26 cellular contexts compared by ENCODE assay signal in the genomic region with DNA sequence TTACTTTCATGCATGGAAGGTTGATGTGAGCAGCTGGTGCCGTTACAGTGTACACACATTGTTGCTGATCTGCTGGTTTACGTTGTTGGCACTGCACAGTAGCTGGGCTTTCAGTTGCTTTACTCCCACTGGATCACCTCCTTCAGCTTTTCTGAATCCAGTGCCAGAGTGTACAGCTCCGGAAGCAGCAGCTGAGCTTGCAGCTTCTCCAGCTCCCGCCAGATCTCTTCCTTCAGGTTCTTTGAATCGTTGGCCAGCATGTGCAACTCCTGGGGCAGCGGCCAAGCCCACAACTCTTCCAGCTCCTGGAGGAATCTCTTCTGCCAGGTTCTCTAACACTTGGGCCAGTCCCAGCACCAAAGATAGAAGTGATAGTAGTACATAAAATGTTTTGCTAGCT.
DNase-seq lines count a peak whose midpoint lies in the region; ATAC-seq and TF ChIP-seq lines count a peak whose summit lies in the region.
"Had no signal": no experiment of that assay in that cellular context is flagged by ENCODE, and none has a peak within 500 bp of the region (broad histone marks: within the 10 kb centered on the region; RNA-seq: fewer than 3 reads in every experiment).

No MANE protein-coding gene starts in this region.

- H4K20me1 ChIP-seq in GM23338 (replicated peaks; ENCODE audit: insufficient read depth) (no peaks in the 10 kb centered on the region), PC-9 (ENCODE audit: insufficient read depth) (no peaks in the 10 kb centered on the region)
- H4K20me1 ChIP-seq: BLaER1 had no signal

- no peak for DNase-seq in GM23338 (ENCODE audit: low spot score)
- DNase-seq in NCI-H446 (lab: John Stamatoyannopoulos, UW): peak; percentile 53 to 91
- no peak for DNase-seq in PC-9
- DNase-seq in occipital lobe (lab: John Stamatoyannopoulos, UW): peak; percentile 11
- DNase-seq in SW480 (ENCODE audit: low spot score): no peak
- DNase-seq in SHP77 (lab: John Stamatoyannopoulos, UW): no peak
- no peak for DNase-seq in AML-193 (lab: John Stamatoyannopoulos, UW)
- DNase-seq: BE2C; C1 segment of cervical spinal cord; CD4-positive, alpha-beta memory T cell; CD4-positive, CD25-positive, alpha-beta regulatory T cell; CD8-positive, alpha-beta memory T cell; COR-L47; DMS 273 treated with DMSO at 0.1 percent for 48 hours; DMS153; DMS53; DMS79; DND-41; EL; GDM1 had no signal

- no peak overlapping the region for H3K4me3 Mint-ChIP-seq in GM23338
- H3K4me3 Mint-ChIP-seq: CD14-positive monocyte; CD4-positive, alpha-beta memory T cell; CD4-positive, CD25-positive, alpha-beta regulatory T cell; CD8-positive, alpha-beta memory T cell had no signal

- no peaks in the 10 kb centered on the region for H3K9me3 Mint-ChIP-seq in GM23338

- no peaks in the 10 kb centered on the region for H3K27me3 Mint-ChIP-seq in GM23338 (ENCODE audit: insufficient read depth, low read depth, poor library complexity)
- H3K27me3 Mint-ChIP-seq: CD4-positive, alpha-beta memory T cell; CD4-positive, CD25-positive, alpha-beta regulatory T cell; CD8-positive, alpha-beta memory T cell had no signal

- H3K4me1 ChIP-seq in GM23338 (ENCODE audit: insufficient read depth) (no peaks in the 10 kb centered on the region), PC-9 (replicated peaks; ENCODE audit: insufficient read depth) (no peaks in the 10 kb centered on the region)
- H3K4me1 ChIP-seq: A549, BE2C, BLaER1 had no signal

- H3K4me2 ChIP-seq in GM23338: no peak overlapping the region
- H3K4me2 ChIP-seq in PC-9: no peak overlapping the region
- H3K4me2 ChIP-seq: A549, BLaER1 had no signal

- H3K4me3 ChIP-seq in GM23338: no peak overlapping the region
- H3K4me3 ChIP-seq in PC-9: no peak overlapping the region
- H3K4me3 ChIP-seq: A549, BLaER1, GM12878 had no signal

- intact Hi-C loops in PC-9 (cut with micrococcal nuclease; ENCODE audit: unreplicated experiment): no loop called here

- H3F3A ChIP-seq in GM23338 (replicated peaks; ENCODE audit: low read depth): no peaks in the 10 kb centered on the region
- no peaks in the 10 kb centered on the region for H3F3A ChIP-seq in PC-9 (ENCODE audit: insufficient read depth, low read depth)

- H3K27ac Mint-ChIP-seq in GM23338: no peak overlapping the region
- H3K27ac Mint-ChIP-seq: CD4-positive, alpha-beta memory T cell; CD4-positive, CD25-positive, alpha-beta regulatory T cell; CD8-positive, alpha-beta memory T cell had no signal

- H3K9me2 ChIP-seq in GM23338 (ENCODE audit: insufficient read depth) (no peaks in the 10 kb centered on the region), PC-9 (ENCODE audit: insufficient read depth) (no peaks in the 10 kb centered on the region)

- H3K79me2 ChIP-seq in GM23338 (replicated peaks; ENCODE audit: insufficient read depth) (no peaks in the 10 kb centered on the region), PC-9 (ENCODE audit: low read depth) (no peaks in the 10 kb centered on the region)

- H2AFZ ChIP-seq in GM23338 (peak overlapping the region; percentile 69; the same call in 1 of the 2 replicates), PC-9 (peak overlapping the region; percentile 12; the same call in 1 of the 2 replicates)

- no peaks in the 10 kb centered on the region for H3K4me1 Mint-ChIP-seq in GM23338
- H3K4me1 Mint-ChIP-seq: CD14-positive monocyte; CD4-positive, alpha-beta memory T cell; CD4-positive, CD25-positive, alpha-beta regulatory T cell; CD8-positive, alpha-beta memory T cell had no signal

- H3K27me3 ChIP-seq in GM23338 (ENCODE audit: insufficient read depth): no peaks in the 10 kb centered on the region
- H3K27me3 ChIP-seq in PC-9 (ENCODE audit: insufficient read depth, low read depth): no peaks in the 10 kb centered on the region
- H3K27me3 ChIP-seq: BE2C, BLaER1 had no signal

- no peaks in the 10 kb centered on the region for H3K9me3 ChIP-seq in PC-9 (ENCODE audit: insufficient read depth, low read depth)
- H3K9me3 ChIP-seq: A549, BE2C, BLaER1 had no signal

- no peaks in the 10 kb centered on the region for H3K36me3 Mint-ChIP-seq in GM23338 (ENCODE audit: low read depth)
- H3K36me3 Mint-ChIP-seq: CD14-positive monocyte; CD4-positive, alpha-beta memory T cell; CD4-positive, CD25-positive, alpha-beta regulatory T cell; CD8-positive, alpha-beta memory T cell had no signal

- TF ChIP-seq CTCF in GM23338 (conservative IDR thresholded peaks at IDR 0.05; ENCODE audit: low read depth in 2 of 2): no peak
- TF ChIP-seq CTCF in PC-9 (conservative IDR thresholded peaks at IDR 0.05): no peak

- H3K36me3 ChIP-seq in GM23338 (ENCODE audit: insufficient read depth) (no peaks in the 10 kb centered on the region), PC-9 (ENCODE audit: low read depth) (no peaks in the 10 kb centered on the region)
- H3K36me3 ChIP-seq: BE2C, BLaER1 had no signal

- no TSS peak for BruUV-seq in PC-9 (replicated peaks; lab: Mats Ljungman, UMichigan)

- ATAC-seq in GM23338 (no peak), HG03108 (IDR thresholded peaks at IDR 0.05; ENCODE audit: unreplicated experiment) (no peak)
- ATAC-seq: A549, GM12878 had no signal

- CTCF ChIA-PET in PC-9 (lab: Charles Lee): no interaction called here

- POLR2A ChIA-PET in PC-9 (lab: Charles Lee; ENCODE audit: unreplicated experiment): no interaction called here

- H3K27ac ChIP-seq in GM23338 (ENCODE audit: low read depth) (no peak overlapping the region), PC-9 (no peak overlapping the region)
- H3K27ac ChIP-seq: 22Rv1, A549, BLaER1 had no signal

TF ChIP-seq in GM23338, 12 proteins besides CTCF, POLR2A, EP300 and RAD21 (continues in another document):
- TF ChIP-seq ZNF114 (CRISPR knock-in tag; IDR thresholded peaks at IDR 0.05) (no peak), STAT1 (IDR thresholded peaks at IDR 0.05; ENCODE audit: unreplicated experiment) (no peak), NANOG (IDR thresholded peaks at IDR 0.05; ENCODE audit: borderline replicate concordance) (no peak), CREB1 (CRISPR knock-in tag; IDR thresholded peaks at IDR 0.05; ENCODE audit: low read depth) (no peak), EZH2 (IDR thresholded peaks at IDR 0.05; ENCODE audit: low read depth, unreplicated experiment) (no peak), JUNB (IDR thresholded peaks at IDR 0.05; ENCODE audit: unreplicated experiment) (no peak), ZNF331 (CRISPR knock-in tag; IDR thresholded peaks at IDR 0.05; ENCODE audit: low read depth) (no peak), POLR2AphosphoS5 (IDR thresholded peaks at IDR 0.05; ENCODE audit: low read depth) (no peak), EZH2phosphoT487 (IDR thresholded peaks at IDR 0.05; ENCODE audit: unreplicated experiment) (no peak)
- TF ChIP-seq, protein P1, sequence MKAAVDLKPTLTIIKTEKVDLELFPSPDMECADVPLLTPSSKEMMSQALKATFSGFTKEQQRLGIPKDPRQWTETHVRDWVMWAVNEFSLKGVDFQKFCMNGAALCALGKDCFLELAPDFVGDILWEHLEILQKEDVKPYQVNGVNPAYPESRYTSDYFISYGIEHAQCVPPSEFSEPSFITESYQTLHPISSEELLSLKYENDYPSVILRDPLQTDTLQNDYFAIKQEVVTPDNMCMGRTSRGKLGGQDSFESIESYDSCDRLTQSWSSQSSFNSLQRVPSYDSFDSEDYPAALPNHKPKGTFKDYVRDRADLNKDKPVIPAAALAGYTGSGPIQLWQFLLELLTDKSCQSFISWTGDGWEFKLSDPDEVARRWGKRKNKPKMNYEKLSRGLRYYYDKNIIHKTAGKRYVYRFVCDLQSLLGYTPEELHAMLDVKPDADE (IDR thresholded peaks at IDR 0.05): no peak
- TF ChIP-seq, protein P2, sequence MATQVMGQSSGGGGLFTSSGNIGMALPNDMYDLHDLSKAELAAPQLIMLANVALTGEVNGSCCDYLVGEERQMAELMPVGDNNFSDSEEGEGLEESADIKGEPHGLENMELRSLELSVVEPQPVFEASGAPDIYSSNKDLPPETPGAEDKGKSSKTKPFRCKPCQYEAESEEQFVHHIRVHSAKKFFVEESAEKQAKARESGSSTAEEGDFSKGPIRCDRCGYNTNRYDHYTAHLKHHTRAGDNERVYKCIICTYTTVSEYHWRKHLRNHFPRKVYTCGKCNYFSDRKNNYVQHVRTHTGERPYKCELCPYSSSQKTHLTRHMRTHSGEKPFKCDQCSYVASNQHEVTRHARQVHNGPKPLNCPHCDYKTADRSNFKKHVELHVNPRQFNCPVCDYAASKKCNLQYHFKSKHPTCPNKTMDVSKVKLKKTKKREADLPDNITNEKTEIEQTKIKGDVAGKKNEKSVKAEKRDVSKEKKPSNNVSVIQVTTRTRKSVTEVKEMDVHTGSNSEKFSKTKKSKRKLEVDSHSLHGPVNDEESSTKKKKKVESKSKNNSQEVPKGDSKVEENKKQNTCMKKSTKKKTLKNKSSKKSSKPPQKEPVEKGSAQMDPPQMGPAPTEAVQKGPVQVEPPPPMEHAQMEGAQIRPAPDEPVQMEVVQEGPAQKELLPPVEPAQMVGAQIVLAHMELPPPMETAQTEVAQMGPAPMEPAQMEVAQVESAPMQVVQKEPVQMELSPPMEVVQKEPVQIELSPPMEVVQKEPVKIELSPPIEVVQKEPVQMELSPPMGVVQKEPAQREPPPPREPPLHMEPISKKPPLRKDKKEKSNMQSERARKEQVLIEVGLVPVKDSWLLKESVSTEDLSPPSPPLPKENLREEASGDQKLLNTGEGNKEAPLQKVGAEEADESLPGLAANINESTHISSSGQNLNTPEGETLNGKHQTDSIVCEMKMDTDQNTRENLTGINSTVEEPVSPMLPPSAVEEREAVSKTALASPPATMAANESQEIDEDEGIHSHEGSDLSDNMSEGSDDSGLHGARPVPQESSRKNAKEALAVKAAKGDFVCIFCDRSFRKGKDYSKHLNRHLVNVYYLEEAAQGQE (IDR thresholded peaks at IDR 0.05; ENCODE audit: unreplicated experiment): no peak

Comparison
In these comparisons a context has a peak if more than half of its experiments do, and no peak if none do; other contexts are left out.
1. DNase-seq: peak in NCI-H446 (2 of 2) and occipital lobe (single experiment); none in GM23338 (single experiment), PC-9 (0 of 2), SW480 (single experiment), SHP77 (0 of 2) and AML-193 (0 of 2).